Comparison of ENCODE assay signal across 8 cellular contexts in genomic region chr18:35289293-35290069, GRCh38. TPM values are rescaled to one million over a fixed set of nuclear protein-coding genes. Genes with fewer than 3 reads are reported as not detected.
A peak's percentile ranks its signal among the peaks of the same experiment; 100 is the strongest.
DNase-seq lines count a peak whose midpoint lies in the region; ATAC-seq and TF ChIP-seq lines count a peak whose summit lies in the region.

No MANE protein-coding gene starts in this region.

- peak overlapping the region; percentile 68 for H2AFZ ChIP-seq in ACC112 (ENCODE audit: low read length, unreplicated experiment)

- peaks cover 54% of the 10 kb centered on the region for H3K36me3 Mint-ChIP-seq in dendritic cell treated with granulocyte-macrophage colony-stimulating factor and Interleukin-4, amounts not matched to agents 40 ng/mL and 50 ng/mL, for 4 days (ENCODE audit: low read depth)

- no peak for TF ChIP-seq CTCF in lower lobe of right lung (IDR thresholded peaks at IDR 0.05)

- peaks cover 77% of the 10 kb centered on the region for H3K79me2 ChIP-seq in ACC112 (ENCODE audit: control insufficient read depth, insufficient read depth, low read length, unreplicated experiment)

- peak; percentile 6 for DNase-seq in SK-N-DZ (ENCODE audit: low spot score)
- DNase-seq in lower lobe of right lung: no peak
- no peak for DNase-seq in stimulated activated naive CD8-positive, alpha-beta T cell treated with anti-CD3 and anti-CD28 coated beads, Interleukin-15, amount 100 ng/mL, for 72 hours
- DNase-seq in SHP77 treated with DMSO at 0.1 percent for 48 hours (lab: John Stamatoyannopoulos, UW): no peak

- H3K4me1 Mint-ChIP-seq in dendritic cell treated with granulocyte-macrophage colony-stimulating factor and Interleukin-4, amounts not matched to agents 40 ng/mL and 50 ng/mL, for 4 days (ENCODE audit: low read depth): peaks cover 26% of the 10 kb centered on the region
- H3K4me1 Mint-ChIP-seq in stimulated activated naive CD8-positive, alpha-beta T cell treated with anti-CD3 and anti-CD28 coated beads, Interleukin-15, amount 100 ng/mL, for 72 hours: peaks cover 53% of the 10 kb centered on the region

- peaks cover 7% of the 10 kb centered on the region for H3K9me3 ChIP-seq in lower lobe of right lung

- H3K4me1 ChIP-seq in ACC112 (ENCODE audit: control insufficient read depth, insufficient read depth, low read length, unreplicated experiment): peaks cover 15% of the 10 kb centered on the region
- H3K4me1 ChIP-seq in lower lobe of right lung: peaks cover 22% of the 10 kb centered on the region

- H3K27ac Mint-ChIP-seq in dendritic cell treated with granulocyte-macrophage colony-stimulating factor and Interleukin-4, amounts not matched to agents 40 ng/mL and 50 ng/mL, for 4 days: peak overlapping the region; percentile 90
- H3K27ac Mint-ChIP-seq in stimulated activated naive CD8-positive, alpha-beta T cell treated with anti-CD3 and anti-CD28 coated beads, Interleukin-15, amount 100 ng/mL, for 72 hours: peak overlapping the region; percentile 98

- no peaks in the 10 kb centered on the region for H3K27me3 Mint-ChIP-seq in dendritic cell treated with granulocyte-macrophage colony-stimulating factor and Interleukin-4, amounts not matched to agents 40 ng/mL and 50 ng/mL, for 4 days
- no peaks in the 10 kb centered on the region for H3K27me3 Mint-ChIP-seq in stimulated activated naive CD8-positive, alpha-beta T cell treated with anti-CD3 and anti-CD28 coated beads, Interleukin-15, amount 100 ng/mL, for 72 hours

- H3K4me3 ChIP-seq in ACC112 (ENCODE audit: low read depth, low read length) (peak overlapping the region; percentile 85), lower lobe of right lung (peak overlapping the region; percentile 76)

- peak; percentile 23 for ATAC-seq in GM18517 (IDR thresholded peaks at IDR 0.05; ENCODE audit: unreplicated experiment)
- ATAC-seq in HG03045 (IDR thresholded peaks at IDR 0.05; ENCODE audit: unreplicated experiment): peak; percentile 36
- ATAC-seq in lower lobe of right lung: peak; percentile 50 to 57
- peak; percentile 60 for ATAC-seq in stimulated activated naive CD8-positive, alpha-beta T cell treated with anti-CD3 and anti-CD28 coated beads, Interleukin-15, amount 100 ng/mL, for 72 hours

- peaks cover 10% of the 10 kb centered on the region for H3K9me3 Mint-ChIP-seq in dendritic cell treated with granulocyte-macrophage colony-stimulating factor and Interleukin-4, amounts not matched to agents 40 ng/mL and 50 ng/mL, for 4 days
- peaks cover 5 to 11% of the 10 kb centered on the region in 2 donors for H3K9me3 Mint-ChIP-seq in stimulated activated naive CD8-positive, alpha-beta T cell treated with anti-CD3 and anti-CD28 coated beads, Interleukin-15, amount 100 ng/mL, for 72 hours

- peaks cover 47% of the 10 kb centered on the region for H3K36me3 ChIP-seq in ACC112 (ENCODE audit: insufficient read depth, low read length)
- peaks cover 7% of the 10 kb centered on the region for H3K36me3 ChIP-seq in lower lobe of right lung

- H3K27ac ChIP-seq in ACC112 (ENCODE audit: low read depth, low read length) (peak overlapping the region; percentile 68), lower lobe of right lung (peak overlapping the region; percentile 83)

- intact Hi-C loops in dendritic cell treated with granulocyte-macrophage colony-stimulating factor and Interleukin-4, amounts not matched to agents 40 ng/mL and 50 ng/mL, for 4 days (cut with micrococcal nuclease): loop anchor here (1.0 kb wide), 3 partner anchors 49 to 87 kb away; partner anchors contain the start of gene ZNF24
- intact Hi-C loops in lower lobe of right lung (cut with DNase I): no loop called here

- H3K4me3 Mint-ChIP-seq in dendritic cell treated with granulocyte-macrophage colony-stimulating factor and Interleukin-4, amounts not matched to agents 40 ng/mL and 50 ng/mL, for 4 days: peak overlapping the region; percentile 96
- peak overlapping the region; percentile 90 to 96 for H3K4me3 Mint-ChIP-seq in stimulated activated naive CD8-positive, alpha-beta T cell treated with anti-CD3 and anti-CD28 coated beads, Interleukin-15, amount 100 ng/mL, for 72 hours

- H3K27me3 ChIP-seq in ACC112 (ENCODE audit: insufficient read depth, low read length) (no peaks in the 10 kb centered on the region), lower lobe of right lung (ENCODE audit: low read depth) (no peaks in the 10 kb centered on the region)

RNA-seq across cellular contexts. Expression of gene ZSCAN30, which starts 0.5 kb away (rescaled TPM):
- polyA plus RNA-seq in SK-N-DZ (2014; cell fraction: cytosol; rRNA removed): 10.4 and 13.2 TPM in 2 replicates
- 46.4 and 63.4 TPM in 2 replicates for polyA plus RNA-seq in SK-N-DZ (2014; cell fraction: nucleus; rRNA removed)
- total RNA-seq in lower lobe of right lung: 18.8 TPM

RNA-seq across cellular contexts. Expression of gene ZNF397, which starts 48.6 kb away (rescaled TPM):
- 20.8 and 21.3 TPM in 2 replicates for polyA plus RNA-seq in SK-N-DZ (2014; cell fraction: cytosol; rRNA removed)
- polyA plus RNA-seq in SK-N-DZ (2014; cell fraction: nucleus; rRNA removed): 18.5 and 59.4 TPM in 2 replicates
- total RNA-seq in lower lobe of right lung: 33.1 TPM

RNA-seq across cellular contexts. Expression of gene ZNF24, which starts 54.7 kb away (rescaled TPM):
- 27.7 and 29.0 TPM in 2 replicates for polyA plus RNA-seq in SK-N-DZ (2014; cell fraction: cytosol; rRNA removed)
- 22.3 and 28.6 TPM in 2 replicates for polyA plus RNA-seq in SK-N-DZ (2014; cell fraction: nucleus; rRNA removed)
- 51.8 TPM for total RNA-seq in lower lobe of right lung
